Comparison of ENCODE assay signal across 12 cellular contexts in genomic region chr4:109801895-109802319, GRCh38. TPM values are rescaled to one million over a fixed set of nuclear protein-coding genes. Genes with fewer than 3 reads are reported as not detected.
A peak's percentile ranks its signal among the peaks of the same experiment; 100 is the strongest.
DNase-seq lines count a peak whose midpoint lies in the region; ATAC-seq and TF ChIP-seq lines count a peak whose summit lies in the region.
"Had no signal": no experiment of that assay in that cellular context is flagged by ENCODE, and none has a peak within 500 bp of the region (broad histone marks: within the 10 kb centered on the region; RNA-seq: fewer than 3 reads in every experiment).

CFI (minus strand) TSS chr4:109801999; CDS start chr4:109801971, 28 bp downstream.

- H3K4me1 ChIP-seq in left ventricle myocardium inferior (peaks cover 5% of the 10 kb centered on the region), gastrocnemius medialis (no peaks in the 10 kb centered on the region)
- H3K4me1 ChIP-seq in naive thymus-derived CD4-positive, alpha-beta T cell (ENCODE audit: control insufficient read depth in 2 of 2, insufficient read depth in 2 of 2, low read length in 2 of 2), result no peaks in the 10 kb centered on the region

- CTCF ChIA-PET in naive thymus-derived CD4-positive, alpha-beta T cell (lab: Charles Lee), result no interaction called here

- POLR2A ChIA-PET in naive thymus-derived CD4-positive, alpha-beta T cell (lab: Charles Lee), result no interaction called here

- peak within 1 kb of the TSS; percentile 61 for H3K4me3 ChIP-seq in left ventricle myocardium inferior
- H3K4me3 ChIP-seq in gastrocnemius medialis, result peak within 1 kb of the TSS in 3 of 4 donors; percentile 28 to 35 (median 31)
- no peak within 1 kb of the TSS for H3K4me3 ChIP-seq in naive thymus-derived CD4-positive, alpha-beta T cell (ENCODE audit: low read length)

- intact Hi-C loops in left ventricle myocardium inferior (cut with micrococcal nuclease) (no loop called here), gastrocnemius medialis (cut with DNase I; ENCODE audit: low total_unique reads) (no loop called here)
- intact Hi-C loops in naive thymus-derived CD4-positive, alpha-beta T cell (cut with micrococcal nuclease), result loop anchor here in 1 of 2 donors (5.0 kb wide), 1 partner anchor 45 kb away; no protein-coding TSS in a partner anchor

- peak in 1 of 2 donors; percentile 47 for ATAC-seq in gastrocnemius medialis
- no peak for ATAC-seq in HG03442 (IDR thresholded peaks at IDR 0.05; ENCODE audit: unreplicated experiment)
- ATAC-seq in naive thymus-derived CD4-positive, alpha-beta T cell, result no peak

- TF ChIP-seq POLR2A in gastrocnemius medialis (IDR thresholded peaks at IDR 0.05), result no peak
- no peak for TF ChIP-seq POLR2A in erythroblast (IDR thresholded peaks at IDR 0.05; ENCODE audit: low read length)

- TF ChIP-seq CTCF in left ventricle myocardium inferior (IDR thresholded peaks at IDR 0.05; ENCODE audit: borderline replicate concordance), result no peak
- TF ChIP-seq CTCF in gastrocnemius medialis (IDR thresholded peaks at IDR 0.05 in 4 of 5, conservative IDR thresholded peaks at IDR 0.05 in 1 of 5), result no peak

- DNase-seq in GM04503 (ENCODE audit: low read depth), result peak; percentile 22
- DNase-seq in amniotic epithelial cell (ENCODE audit: low read depth), result peak; percentile 88
- no peak for DNase-seq in left ventricle myocardium inferior
- no peak for DNase-seq in gastrocnemius medialis
- no peak for DNase-seq in naive thymus-derived CD4-positive, alpha-beta T cell
- no peak for DNase-seq in erythroblast (lab: John Stamatoyannopoulos, UW)
- DNase-seq in GM19240 (ENCODE audit: insufficient read length, low spot score), result no peak
- DNase-seq: NCI-H1436 treated with DMSO at 0.1 percent for 48 hours had no signal

- H3K36me3 ChIP-seq in left ventricle myocardium inferior (no peaks in the 10 kb centered on the region), gastrocnemius medialis (no peaks in the 10 kb centered on the region)
- no peaks in the 10 kb centered on the region for H3K36me3 ChIP-seq in naive thymus-derived CD4-positive, alpha-beta T cell (ENCODE audit: control insufficient read depth in 2 of 3, insufficient read depth in 3 of 3, low read length in 3 of 3)
- H3K36me3 ChIP-seq: neutrophil had no signal

- no peak within 1 kb of the TSS for H3K27ac Mint-ChIP-seq in naive thymus-derived CD4-positive, alpha-beta T cell

- no peak within 1 kb of the TSS for H3K4me3 Mint-ChIP-seq in naive thymus-derived CD4-positive, alpha-beta T cell
- H3K4me3 Mint-ChIP-seq: central memory CD8-positive, alpha-beta T cell had no signal

- in situ Hi-C loops in gastrocnemius medialis (cut with MboI; ENCODE audit: low sequenced_read_pairs in 4 of 4), result loop anchor here in 2 of 4 donors (10.0 to 25.0 kb wide), 2 partner anchors 90 to 377 kb away; partner anchors contain the start of gene CASP6 (in 1 of the 2)

- H3K9me3 Mint-ChIP-seq in naive thymus-derived CD4-positive, alpha-beta T cell, result peaks cover 0 to 7% (median 0%) of the 10 kb centered on the region in 11 donors
- H3K9me3 Mint-ChIP-seq: central memory CD8-positive, alpha-beta T cell had no signal

- no peaks in the 10 kb centered on the region for H3K27me3 ChIP-seq in left ventricle myocardium inferior (ENCODE audit: low read depth)
- H3K27me3 ChIP-seq in gastrocnemius medialis, result no peaks in the 10 kb centered on the region
- H3K27me3 ChIP-seq in naive thymus-derived CD4-positive, alpha-beta T cell (ENCODE audit: control insufficient read depth in 2 of 2, insufficient read depth in 2 of 2, low read length in 2 of 2), result no peaks in the 10 kb centered on the region
- H3K27me3 ChIP-seq: neutrophil had no signal

- no peaks in the 10 kb centered on the region for H3K4me1 Mint-ChIP-seq in naive thymus-derived CD4-positive, alpha-beta T cell
- H3K4me1 Mint-ChIP-seq: central memory CD8-positive, alpha-beta T cell had no signal

- H3K36me3 Mint-ChIP-seq in naive thymus-derived CD4-positive, alpha-beta T cell, result no peaks in the 10 kb centered on the region

- H3K27ac ChIP-seq in left ventricle myocardium inferior (replicated peaks), result peak within 1 kb of the TSS; percentile 75
- peak within 1 kb of the TSS in 3 of 4 donors; percentile 10 to 32 (median 25) for H3K27ac ChIP-seq in gastrocnemius medialis
- H3K27ac ChIP-seq in naive thymus-derived CD4-positive, alpha-beta T cell (ENCODE audit: low read depth, low read length), result no peak within 1 kb of the TSS
- H3K27ac ChIP-seq: neutrophil, VCaP had no signal

- H3K9me3 ChIP-seq in left ventricle myocardium inferior (replicated peaks), result peaks cover 12% of the 10 kb centered on the region
- no peaks in the 10 kb centered on the region for H3K9me3 ChIP-seq in gastrocnemius medialis
- H3K9me3 ChIP-seq in naive thymus-derived CD4-positive, alpha-beta T cell (ENCODE audit: control insufficient read depth in 2 of 3, low read length in 3 of 3), result no peaks in the 10 kb centered on the region
- H3K9me3 ChIP-seq: neutrophil had no signal

- H3K27me3 Mint-ChIP-seq in naive thymus-derived CD4-positive, alpha-beta T cell, result peaks cover 0 to 10% (median 7%) of the 10 kb centered on the region in 5 donors

RNA-seq across cellular contexts. Expression of gene CFI, which starts in this region (rescaled TPM):
- total RNA-seq in left ventricle myocardium inferior, result 6.8 TPM
- 1 to 10 TPM; 1.1 to 3.7 (median 3.3) TPM for total RNA-seq in gastrocnemius medialis
- not detected for total RNA-seq in naive thymus-derived CD4-positive, alpha-beta T cell
- not detected for polyA plus RNA-seq in naive thymus-derived CD4-positive, alpha-beta T cell

Comparison
In these comparisons a context has a peak if more than half of its experiments do, and no peak if none do; other contexts are left out.
1. DNase-seq: peak in GM04503 (single experiment) and amniotic epithelial cell (single experiment); none in left ventricle myocardium inferior (single experiment), gastrocnemius medialis (0 of 2), naive thymus-derived CD4-positive, alpha-beta T cell (0 of 9), erythroblast (0 of 2) and GM19240 (single experiment).